Comparison of ENCODE assay signal across 9 cellular contexts in genomic region chr2:181465686-181466375, GRCh38. TPM values are rescaled to one million over a fixed set of nuclear protein-coding genes. Genes with fewer than 3 reads are reported as not detected.
DNase-seq lines count a peak whose midpoint lies in the region; ATAC-seq and TF ChIP-seq lines count a peak whose summit lies in the region.
"Had no signal": no experiment of that assay in that cellular context is flagged by ENCODE, and none has a peak within 500 bp of the region (broad histone marks: within the 10 kb centered on the region; RNA-seq: fewer than 3 reads in every experiment).

No MANE protein-coding gene starts in this region.

- CTCF ChIA-PET in activated CD4-positive, alpha-beta T cell treated with anti-CD3 and anti-CD28 coated beads for 36 hours (lab: Charles Lee), result interaction anchor here (0.5 to 4.1 kb wide), 23 partner anchors 9 to 361 kb away, joined by 3 to 55 read pairs (median 4); partner anchors contain the start of gene ITGA4

- no peak for TF ChIP-seq CTCF in Loucy (conservative IDR thresholded peaks at IDR 0.05; ENCODE audit: low read length)
- TF ChIP-seq CTCF in osteoblast (IDR thresholded peaks at IDR 0.05; ENCODE audit: extremely low read depth, low read depth, low read length), result no peak
- no peak for TF ChIP-seq CTCF in GM23338 (conservative IDR thresholded peaks at IDR 0.05; ENCODE audit: low read depth in 2 of 2)

- peak overlapping the region; percentile 47 for H3K27ac Mint-ChIP-seq in activated CD4-positive, alpha-beta T cell treated with anti-CD3 and anti-CD28 coated beads for 36 hours
- H3K27ac Mint-ChIP-seq in GM23338, result no peak overlapping the region

- peak overlapping the region; percentile 99 for H3K9ac ChIP-seq in Loucy (ENCODE audit: low read depth, low read length, poor library complexity, severe bottlenecking)

- H3K36me3 ChIP-seq in Loucy (ENCODE audit: insufficient read depth, low read length) (peaks cover 88% of the 10 kb centered on the region), osteoblast (ENCODE audit: insufficient read depth, low read length) (no peaks in the 10 kb centered on the region), GM23338 (ENCODE audit: insufficient read depth) (no peaks in the 10 kb centered on the region)

- H3K4me3 Mint-ChIP-seq in activated CD4-positive, alpha-beta T cell treated with anti-CD3 and anti-CD28 coated beads for 36 hours, result no peak overlapping the region
- no peak overlapping the region for H3K4me3 Mint-ChIP-seq in GM23338

- H3K4me3 ChIP-seq in Loucy (ENCODE audit: low read length, poor library complexity, severe bottlenecking) (peak overlapping the region; percentile 87), osteoblast (ENCODE audit: insufficient read depth, low read length) (no peak overlapping the region), GM23338 (no peak overlapping the region)
- H3K4me3 ChIP-seq: lung had no signal

- H4K20me1 ChIP-seq in Loucy (ENCODE audit: insufficient read depth, low read length, poor library complexity, severe bottlenecking) (peaks cover 79% of the 10 kb centered on the region), osteoblast (ENCODE audit: insufficient read depth, low read length) (no peaks in the 10 kb centered on the region), GM23338 (replicated peaks; ENCODE audit: insufficient read depth) (no peaks in the 10 kb centered on the region)

- H3K4me2 ChIP-seq in Loucy (ENCODE audit: low read depth, low read length, poor library complexity, severe bottlenecking), result peak overlapping the region; percentile 81
- H3K4me2 ChIP-seq in osteoblast (ENCODE audit: insufficient read depth, low read length), result no peak overlapping the region
- no peak overlapping the region for H3K4me2 ChIP-seq in GM23338

- H3K9me2 ChIP-seq in Loucy (replicated peaks; ENCODE audit: low read depth, low read length) (no peaks in the 10 kb centered on the region), GM23338 (ENCODE audit: insufficient read depth) (no peaks in the 10 kb centered on the region)

- H3K79me2 ChIP-seq in Loucy (ENCODE audit: insufficient read depth, low read length) (peaks cover 99% of the 10 kb centered on the region), osteoblast (ENCODE audit: insufficient read depth, low read length) (no peaks in the 10 kb centered on the region), GM23338 (replicated peaks; ENCODE audit: insufficient read depth) (no peaks in the 10 kb centered on the region)

- H3F3A ChIP-seq in Loucy (ENCODE audit: low read depth), result peaks cover 12% of the 10 kb centered on the region; the same call in 1 of the 2 replicates
- H3F3A ChIP-seq in GM23338 (replicated peaks; ENCODE audit: low read depth), result no peaks in the 10 kb centered on the region

- H3K27me3 Mint-ChIP-seq in activated CD4-positive, alpha-beta T cell treated with anti-CD3 and anti-CD28 coated beads for 36 hours, result no peaks in the 10 kb centered on the region
- H3K27me3 Mint-ChIP-seq in GM23338 (ENCODE audit: insufficient read depth, low read depth, poor library complexity), result no peaks in the 10 kb centered on the region

- intact Hi-C loops in activated CD4-positive, alpha-beta T cell treated with anti-CD3 and anti-CD28 coated beads for 36 hours (cut with DNase I, micrococcal nuclease), result loop anchor here (1.0 to 10.0 kb wide), 7 partner anchors 219 to 1341 kb away; partner anchors contain the start of gene NEUROD1 (in 1 of the 2)

- peaks cover 80% of the 10 kb centered on the region for H3K4me1 Mint-ChIP-seq in activated CD4-positive, alpha-beta T cell treated with anti-CD3 and anti-CD28 coated beads for 36 hours
- peaks cover 9% of the 10 kb centered on the region; the same call in 2 of the 3 replicates for H3K4me1 Mint-ChIP-seq in GM23338

- peaks cover 2% of the 10 kb centered on the region for H3K9me3 Mint-ChIP-seq in activated CD4-positive, alpha-beta T cell treated with anti-CD3 and anti-CD28 coated beads for 36 hours (ENCODE audit: low read depth)
- no peaks in the 10 kb centered on the region for H3K9me3 Mint-ChIP-seq in GM23338

- H3K4me1 ChIP-seq in Loucy (ENCODE audit: insufficient read depth, low read length, poor library complexity, severe bottlenecking) (peaks cover 75% of the 10 kb centered on the region), osteoblast (ENCODE audit: insufficient read depth, low read length) (peaks cover 9% of the 10 kb centered on the region), GM23338 (ENCODE audit: insufficient read depth) (peaks cover 7% of the 10 kb centered on the region; the same call in 1 of the 2 replicates)

- H3K27ac ChIP-seq in osteoblast (ENCODE audit: low read depth, low read length), result no peak overlapping the region
- H3K27ac ChIP-seq in GM23338 (ENCODE audit: low read depth), result no peak overlapping the region

- no peaks in the 10 kb centered on the region for H3K9me3 ChIP-seq in Loucy (ENCODE audit: insufficient read depth, low read depth, low read length)
- H3K9me3 ChIP-seq in osteoblast (ENCODE audit: low read depth, low read length), result no peaks in the 10 kb centered on the region

- H3K27me3 ChIP-seq in Loucy (ENCODE audit: insufficient read depth, low read length, poor library complexity, severe bottlenecking), result peaks cover 5% of the 10 kb centered on the region
- no peaks in the 10 kb centered on the region for H3K27me3 ChIP-seq in osteoblast (ENCODE audit: insufficient read depth, low read length)
- H3K27me3 ChIP-seq in GM23338 (ENCODE audit: insufficient read depth), result peaks cover 5% of the 10 kb centered on the region; the same call in 1 of the 2 replicates

- no peak for DNase-seq in activated CD4-positive, alpha-beta T cell treated with anti-CD3 and anti-CD28 coated beads for 36 hours
- DNase-seq in activated CD4-positive, alpha-beta T cell treated with anti-CD3 and anti-CD28 coated beads for 4 hours, result no peak
- DNase-seq in astrocyte of the hippocampus (ENCODE audit: low read depth, low spot score), result peak; percentile 21
- DNase-seq in osteoblast (ENCODE audit: insufficient read length, low spot score, missing footprints), result no peak
- no peak for DNase-seq in stimulated activated CD4-positive, alpha-beta T cell treated with anti-CD3 and anti-CD28 coated beads, Interleukin-15, amount 100 ng/mL, for 24 hours
- DNase-seq in GM23338 (ENCODE audit: low spot score), result no peak

- ATAC-seq in activated CD4-positive, alpha-beta T cell treated with anti-CD3 and anti-CD28 coated beads for 36 hours, result no peak
- ATAC-seq in GM23338 (no peak), HG03469 (IDR thresholded peaks at IDR 0.05; ENCODE audit: unreplicated experiment) (no peak)

- H3K36me3 Mint-ChIP-seq in activated CD4-positive, alpha-beta T cell treated with anti-CD3 and anti-CD28 coated beads for 36 hours (ENCODE audit: low read depth), result peaks cover 28% of the 10 kb centered on the region
- H3K36me3 Mint-ChIP-seq in GM23338 (ENCODE audit: low read depth), result no peaks in the 10 kb centered on the region

- no peak overlapping the region for H2AFZ ChIP-seq in Loucy (ENCODE audit: low read length)
- H2AFZ ChIP-seq in osteoblast (ENCODE audit: low read length), result peak overlapping the region; percentile 4
- no peak overlapping the region for H2AFZ ChIP-seq in GM23338

- POLR2A ChIA-PET in activated CD4-positive, alpha-beta T cell treated with anti-CD3 and anti-CD28 coated beads for 36 hours (lab: Charles Lee), result interaction anchor here (0.8 kb wide), 1 partner anchor 30 kb away, joined by 4 read pairs; no protein-coding TSS in a partner anchor

TF ChIP-seq in GM23338, 12 proteins besides CTCF, POLR2A, EP300 and RAD21:
- TF ChIP-seq NANOG (IDR thresholded peaks at IDR 0.05; ENCODE audit: borderline replicate concordance) (no peak), POLR2AphosphoS5 (IDR thresholded peaks at IDR 0.05; ENCODE audit: low read depth) (no peak), JUNB (IDR thresholded peaks at IDR 0.05; ENCODE audit: unreplicated experiment) (no peak)

RNA-seq across cellular contexts. Expression of gene ITGA4, which starts 8.6 kb away (rescaled TPM):
- 10 to 100 TPM; 27.7 to 33.6 TPM for total RNA-seq in activated CD4-positive, alpha-beta T cell treated with anti-CD3 and anti-CD28 coated beads for 36 hours
- total RNA-seq in osteoblast, result 5.3 and 9.0 TPM in 2 replicates
- 2.4 and 4.6 TPM in 2 replicates for total RNA-seq in GM23338 (2014; rRNA removed; shearing (Covaris generic))
- polyA plus RNA-seq in GM23338 (2016; fragmentation: Nextera tagmentation; extraction: Ambion mirVana), result 1.1 and 1.2 TPM in 2 replicates
